In genomic region chr6:111565316-111566221, GRCh38 we compare ENCODE assay signal across 8 cellular contexts. TPM values are rescaled to one million over a fixed set of nuclear protein-coding genes. Genes with fewer than 3 reads are reported as not detected.
DNase-seq lines count a peak whose midpoint lies in the region; ATAC-seq and TF ChIP-seq lines count a peak whose summit lies in the region.

No MANE protein-coding gene starts in this region.

- H3K9me3 ChIP-seq in cardiac muscle cell (ENCODE audit: low read depth) (no peaks in the 10 kb centered on the region), right cardiac atrium (ENCODE audit: control insufficient read depth, low read length) (no peaks in the 10 kb centered on the region), trophoblast cell (ENCODE audit: insufficient read depth, low read depth, low read length) (no peaks in the 10 kb centered on the region)

- H3K14ac ChIP-seq in trophoblast cell (ENCODE audit: low read length): no peak overlapping the region

- no peak overlapping the region for H2BK12ac ChIP-seq in trophoblast cell (ENCODE audit: low read length)

- H3K79me2 ChIP-seq in trophoblast cell (ENCODE audit: control insufficient read depth, insufficient read depth, low read length, poor library complexity): no peaks in the 10 kb centered on the region

- H3K23ac ChIP-seq in trophoblast cell (ENCODE audit: low read length): no peak overlapping the region

- no peak overlapping the region for H4K8ac ChIP-seq in trophoblast cell (ENCODE audit: low read depth, low read length)

- H2AFZ ChIP-seq in trophoblast cell (ENCODE audit: insufficient read depth, low read length, poor library complexity): no peak overlapping the region

- peaks cover 25% of the 10 kb centered on the region for H3K4me1 ChIP-seq in cardiac muscle cell (ENCODE audit: low read depth)
- H3K4me1 ChIP-seq in right cardiac atrium (ENCODE audit: control insufficient read depth, insufficient read depth, low read length): peaks cover 26% of the 10 kb centered on the region
- H3K4me1 ChIP-seq in trophoblast cell (ENCODE audit: control insufficient read depth in 1 of 2, insufficient read depth in 2 of 2, low read length in 2 of 2): peaks cover 9% of the 10 kb centered on the region in 2 experiments

- no peaks in the 10 kb centered on the region for H3K79me1 ChIP-seq in trophoblast cell (ENCODE audit: low read length)

- no peak for TF ChIP-seq CTCF in cardiac muscle cell (IDR thresholded peaks at IDR 0.05; ENCODE audit: low read depth, low read length)
- peak; percentile 23 for TF ChIP-seq CTCF in choroid plexus epithelial cell (conservative IDR thresholded peaks at IDR 0.05; ENCODE audit: low read depth, low read length)

- H3K27me3 ChIP-seq in cardiac muscle cell (no peaks in the 10 kb centered on the region), right cardiac atrium (ENCODE audit: control insufficient read depth, insufficient read depth) (no peaks in the 10 kb centered on the region), trophoblast cell (ENCODE audit: insufficient read depth, low read length) (no peaks in the 10 kb centered on the region)

- H3K9ac ChIP-seq in trophoblast cell (ENCODE audit: low read length): no peak overlapping the region

- peak overlapping the region; percentile 25 for H4K91ac ChIP-seq in trophoblast cell (ENCODE audit: low read depth, low read length)

- H3K27ac ChIP-seq in cardiac muscle cell (peak overlapping the region; percentile 74), right cardiac atrium (ENCODE audit: low read length) (no peak overlapping the region), trophoblast cell (ENCODE audit: low read depth, low read length) (no peak overlapping the region)

- no peak overlapping the region for H2BK5ac ChIP-seq in trophoblast cell (ENCODE audit: low read depth, low read length, poor library complexity)

- 89% methylated on average over 12 of the region's 12 CpGs for WGBS in right cardiac atrium
- no CpG with 5 or more reads among the region's 12 CpGs for WGBS in trophoblast cell (ENCODE audit: extremely low coverage, insufficient coverage, insufficient read length)

- ATAC-seq in right cardiac atrium (no peak), HG02885 (IDR thresholded peaks at IDR 0.05; ENCODE audit: poor library complexity, unreplicated experiment) (peak; percentile 68), HG03196 (IDR thresholded peaks at IDR 0.05; ENCODE audit: unreplicated experiment) (no peak)

- H2BK120ac ChIP-seq in trophoblast cell (ENCODE audit: insufficient read depth, low read length, poor library complexity): no peak overlapping the region

- intact Hi-C loops in right cardiac atrium (cut with DNase I): no loop called here

- H3K4me2 ChIP-seq in trophoblast cell (ENCODE audit: low read length): no peak overlapping the region

- DNase-seq in cardiac muscle cell (ENCODE audit: low read depth in 1 of 2, low spot score in 1 of 2): no peak
- DNase-seq in right cardiac atrium: no peak
- peak; percentile 60 to 69 for DNase-seq in NCI-H526 (lab: John Stamatoyannopoulos, UW)
- no peak for DNase-seq in choroid plexus epithelial cell (ENCODE audit: low read depth)
- peak in 1 of 2 donors; percentile 46 for DNase-seq in trophoblast cell
- DNase-seq in effector CD4-positive, alpha-beta T cell: no peak

- H2AK5ac ChIP-seq in trophoblast cell (ENCODE audit: low read length): no peak overlapping the region

- peaks cover 8% of the 10 kb centered on the region for H3K36me3 ChIP-seq in cardiac muscle cell
- peaks cover 19 to 23% of the 10 kb centered on the region in 2 experiments for H3K36me3 ChIP-seq in trophoblast cell (ENCODE audit: control insufficient read depth in 1 of 2, insufficient read depth in 2 of 2, low read length in 2 of 2)

- H3K4me3 ChIP-seq in cardiac muscle cell (no peak overlapping the region), right cardiac atrium (ENCODE audit: low read length) (no peak overlapping the region), choroid plexus epithelial cell (ENCODE audit: low read depth, low read length) (no peak overlapping the region), trophoblast cell (ENCODE audit: low read depth, low read length) (no peak overlapping the region)

- no peak overlapping the region for H4K12ac ChIP-seq in trophoblast cell (ENCODE audit: low read depth, low read length)

- no peak overlapping the region for H3K18ac ChIP-seq in trophoblast cell (ENCODE audit: low read length)

- H3K4ac ChIP-seq in trophoblast cell (ENCODE audit: low read depth, low read length): no peak overlapping the region

RNA-seq across cellular contexts. Expression of gene TRAF3IP2, which starts 40.1 kb away (rescaled TPM):
- total RNA-seq in cardiac muscle cell (19.0 and 28.9 TPM in 2 replicates), right cardiac atrium (10 to 100 TPM; 12.7 to 16.0 (median 13.1) TPM)
- polyA plus RNA-seq in cardiac muscle cell (15.2 and 20.8 TPM in 2 replicates), right cardiac atrium (14.1 TPM)
- 17.6 and 19.0 TPM in 2 replicates for polyA plus RNA-seq in trophoblast cell (2013)

Comparison
In these comparisons a context has a peak if more than half of its experiments do, and no peak if none do; other contexts are left out.
1. DNase-seq: peak in NCI-H526 (2 of 2); none in cardiac muscle cell (0 of 2), right cardiac atrium (0 of 3), choroid plexus epithelial cell (single experiment) and effector CD4-positive, alpha-beta T cell (single experiment).